ENCODE assay signal across 8 cellular contexts in genomic region chr12:57852195-57852594, GRCh38. TPM values are rescaled to one million over a fixed set of nuclear protein-coding genes. Genes with fewer than 3 reads are reported as not detected.
DNase-seq lines count a peak whose midpoint lies in the region; ATAC-seq and TF ChIP-seq lines count a peak whose summit lies in the region.

No MANE protein-coding gene starts in this region.

- no peaks in the 10 kb centered on the region for H3K36me3 Mint-ChIP-seq in WTC11
- peaks cover 5% of the 10 kb centered on the region for H3K36me3 Mint-ChIP-seq in endothelial cell (ENCODE audit: low read depth, unreplicated experiment)
- no peaks in the 10 kb centered on the region for H3K36me3 Mint-ChIP-seq in immature natural killer cell

- H3K4ac ChIP-seq in mesenchymal stem cell (ENCODE audit: low read depth in 1 of 2, low read length in 2 of 2), result peak overlapping the region; percentile 45 to 55

- H3K9me3 ChIP-seq in mesenchymal stem cell (ENCODE audit: control insufficient read depth, low read length) (no peaks in the 10 kb centered on the region), stomach smooth muscle (ENCODE audit: control insufficient read depth in 2 of 2, low read length in 2 of 2) (no peaks in the 10 kb centered on the region)

- WGBS in mesenchymal stem cell, result 37% methylated on average over 9 of the region's 11 CpGs

- TF ChIP-seq CTCF in WTC11 (IDR thresholded peaks at IDR 0.05) (no peak), endothelial cell (IDR thresholded peaks at IDR 0.05; ENCODE audit: unreplicated experiment) (no peak)

- H3K4me3 ChIP-seq in mesenchymal stem cell (ENCODE audit: insufficient read depth in 1 of 2, low read depth in 1 of 2, low read length in 2 of 2) (peak overlapping the region; percentile 38 to 50), stomach smooth muscle (ENCODE audit: low read length in 2 of 2) (peak overlapping the region; percentile 37 to 74)

- H2BK12ac ChIP-seq in mesenchymal stem cell (ENCODE audit: low read length in 2 of 2), result peak overlapping the region; percentile 62 to 98

- H3K4me2 ChIP-seq in mesenchymal stem cell (ENCODE audit: low read length, poor library complexity, severe bottlenecking), result peak overlapping the region; percentile 83

- H3K9ac ChIP-seq in mesenchymal stem cell (ENCODE audit: low read length), result peak overlapping the region; percentile 68
- peak overlapping the region; percentile 59 to 83 for H3K9ac ChIP-seq in stomach smooth muscle (ENCODE audit: low read length in 2 of 2)

- H3K36me3 ChIP-seq in mesenchymal stem cell (ENCODE audit: control insufficient read depth in 1 of 2, insufficient read depth in 2 of 2, low read depth in 1 of 2, low read length in 2 of 2) (no peaks in the 10 kb centered on the region), stomach smooth muscle (ENCODE audit: control insufficient read depth in 2 of 2, insufficient read depth in 2 of 2, low read length in 2 of 2) (no peaks in the 10 kb centered on the region)

- H3K27me3 ChIP-seq in mesenchymal stem cell (ENCODE audit: control insufficient read depth in 1 of 2, insufficient read depth in 1 of 2, low read length in 2 of 2) (no peaks in the 10 kb centered on the region), stomach smooth muscle (ENCODE audit: control insufficient read depth in 1 of 2, insufficient read depth in 2 of 2, low read length in 2 of 2) (no peaks in the 10 kb centered on the region)

- H3K4me1 Mint-ChIP-seq in WTC11, result peaks cover 43% of the 10 kb centered on the region
- peaks cover 40% of the 10 kb centered on the region for H3K4me1 Mint-ChIP-seq in endothelial cell (ENCODE audit: unreplicated experiment)
- peaks cover 4 to 8% of the 10 kb centered on the region in 2 donors for H3K4me1 Mint-ChIP-seq in immature natural killer cell

- CTCF ChIA-PET in WTC11 (lab: Charles Lee), result interaction anchor here (0.8 to 4.8 kb wide), 15 partner anchors 9 to 393 kb away, joined by 3 to 58 read pairs (median 15); no protein-coding TSS in a partner anchor

- peak overlapping the region; percentile 94 for H4K8ac ChIP-seq in mesenchymal stem cell (ENCODE audit: low read length)

- H3K27me3 Mint-ChIP-seq in WTC11 (ENCODE audit: low read depth) (peaks cover 25% of the 10 kb centered on the region), endothelial cell (ENCODE audit: unreplicated experiment) (peaks cover 32% of the 10 kb centered on the region), immature natural killer cell (ENCODE audit: low read depth in 3 of 3) (peaks cover 8 to 24% (median 10%) of the 10 kb centered on the region in 3 donors)

- POLR2A ChIA-PET in WTC11 (lab: Charles Lee), result interaction anchor here (0.9 to 3.1 kb wide), 8 partner anchors 7 to 45 kb away, joined by 4 to 29 read pairs (median 8); no protein-coding TSS in a partner anchor

- ATAC-seq in WTC11 (peak; percentile 6; the same call in 1 of the 2 replicates), HG03135 (IDR thresholded peaks at IDR 0.05; ENCODE audit: unreplicated experiment) (no peak)

- no peak overlapping the region for H2BK5ac ChIP-seq in mesenchymal stem cell (ENCODE audit: low read depth, low read length, poor library complexity, severe bottlenecking)

- H3K23ac ChIP-seq in mesenchymal stem cell (ENCODE audit: low read length in 2 of 2), result peak overlapping the region in 1 of 2 experiments; percentile 78

- peaks cover 15% of the 10 kb centered on the region for H3K4me1 ChIP-seq in mesenchymal stem cell (ENCODE audit: control insufficient read depth, insufficient read depth, low read depth, low read length)
- H3K4me1 ChIP-seq in stomach smooth muscle (ENCODE audit: control insufficient read depth, insufficient read depth, low read length), result peaks cover 43% of the 10 kb centered on the region

- H3K14ac ChIP-seq in mesenchymal stem cell (ENCODE audit: low read length in 2 of 2), result no peak overlapping the region

- no peaks in the 10 kb centered on the region for H3K79me1 ChIP-seq in mesenchymal stem cell (replicated peaks; ENCODE audit: low read length, poor library complexity, severe bottlenecking)

- H3K4me3 Mint-ChIP-seq in WTC11 (peak overlapping the region; percentile 66), endothelial cell (ENCODE audit: unreplicated experiment) (peak overlapping the region; percentile 28), immature natural killer cell (no peak overlapping the region)

- no peak overlapping the region for H2AK5ac ChIP-seq in mesenchymal stem cell (ENCODE audit: low read length, severe bottlenecking)

- H4K91ac ChIP-seq in mesenchymal stem cell (ENCODE audit: low read length), result peak overlapping the region; percentile 64

- peak overlapping the region; percentile 1 for H2BK120ac ChIP-seq in mesenchymal stem cell (ENCODE audit: low read depth, low read length)

- DNase-seq in WTC11 (ENCODE audit: low spot score) (no peak), endothelial cell (ENCODE audit: low spot score) (no peak), mesenchymal stem cell (no peak), immature natural killer cell (no peak)
- DNase-seq in stimulated activated naive CD4-positive, alpha-beta T cell (lab: John Stamatoyannopoulos, UW), result no peak
- no peak for DNase-seq in activated effector memory CD4-positive, alpha-beta T cell treated with anti-CD3 and anti-CD28 coated beads, Interleukin-2, amount 50 U/mL, for 16 hours

- peak overlapping the region; percentile 8 for H2AFZ ChIP-seq in mesenchymal stem cell (ENCODE audit: low read depth, low read length)

- H3K27ac ChIP-seq in mesenchymal stem cell (ENCODE audit: low read length, poor library complexity, severe bottlenecking) (no peak overlapping the region), stomach smooth muscle (ENCODE audit: low read length) (peak overlapping the region; percentile 94)

- peak overlapping the region; percentile 93 for H2BK15ac ChIP-seq in mesenchymal stem cell (ENCODE audit: low read depth, poor library complexity, severe bottlenecking)

- H3K27ac Mint-ChIP-seq in WTC11 (peak overlapping the region; percentile 86), endothelial cell (ENCODE audit: unreplicated experiment) (no peak overlapping the region), immature natural killer cell (no peak overlapping the region)

- H3K9me3 Mint-ChIP-seq in WTC11 (peaks cover 9% of the 10 kb centered on the region), endothelial cell (ENCODE audit: unreplicated experiment) (peaks cover 9% of the 10 kb centered on the region), immature natural killer cell (peaks cover 0 to 1% (median 0%) of the 10 kb centered on the region in 6 donors)

- peak overlapping the region; percentile 62 to 71 for H3K18ac ChIP-seq in mesenchymal stem cell (ENCODE audit: low read depth in 1 of 2, low read length in 2 of 2)

TF ChIP-seq in WTC11, 78 proteins besides CTCF, POLR2A, EP300 and RAD21 (continues in another document):
- TF ChIP-seq JUN (CRISPR knock-in tag; IDR thresholded peaks at IDR 0.05) (no peak), HMGXB4 (CRISPR knock-in tag; IDR thresholded peaks at IDR 0.05) (no peak), E2F5 (CRISPR knock-in tag; IDR thresholded peaks at IDR 0.05) (no peak), ERG (CRISPR knock-in tag; IDR thresholded peaks at IDR 0.05) (no peak), PREB (CRISPR knock-in tag; IDR thresholded peaks at IDR 0.05; ENCODE audit: borderline replicate concordance) (no peak)

RNA-seq across cellular contexts. Expression of gene CTDSP2, which starts 5.7 kb away (rescaled TPM):
- total RNA-seq in WTC11 (2021), result 97.0 to 122 TPM (median 101 TPM) in 3 replicates
- total RNA-seq in endothelial cell (ENCODE audit: unreplicated experiment), result 181 TPM
- 136 TPM for polyA plus RNA-seq in mesenchymal stem cell (2013, experiment 1 of 2)
- 129 TPM for polyA plus RNA-seq in mesenchymal stem cell (2013, experiment 2 of 2)
- 10 to 100 TPM; 30.6 to 51.8 (median 36.5) TPM for polyA plus RNA-seq in immature natural killer cell

RNA-seq across cellular contexts. Expression of gene AVIL, which starts 33.7 kb away (rescaled TPM):
- total RNA-seq in WTC11 (2021) (0.42 to 0.78 TPM (median 0.57 TPM) in 3 replicates), endothelial cell (ENCODE audit: unreplicated experiment) (4.5 TPM)
- 1.6 TPM for polyA plus RNA-seq in mesenchymal stem cell (2013, experiment 1 of 2)
- 1.8 TPM for polyA plus RNA-seq in mesenchymal stem cell (2013, experiment 2 of 2)
- polyA plus RNA-seq in immature natural killer cell, result under 1 TPM in 2 of 3 donors, not detected in 1; 0.40 to 0.95 TPM

Comparison
In these comparisons a context has a peak if more than half of its experiments do, and no peak if none do; other contexts are left out.
1. H3K4me3 Mint-ChIP-seq: peak in WTC11 (single experiment) and endothelial cell (single experiment); none in immature natural killer cell (0 of 5).